ENCODE assay signal across 1 cellular context in genomic region chr14:50531595-50532501, GRCh38.
TF ChIP-seq lines count a peak whose summit lies in the region.

No MANE protein-coding gene starts in this region.

TF ChIP-seq in K562, 482 proteins besides CTCF, POLR2A, EP300 and RAD21 (continued from another document and continues in another):
- TF ChIP-seq MLLT1 (IDR thresholded peaks at IDR 0.05): no peak
- TF ChIP-seq NONO (IDR thresholded peaks at IDR 0.05; ENCODE audit: low read depth in 2 of 2, low read length in 1 of 2): peak in 1 of 2 experiments; percentile 51; a peak in 1 of 4 replicates
- TF ChIP-seq RNF219 (CRISPR knock-in tag; IDR thresholded peaks at IDR 0.05): no peak
- TF ChIP-seq XRCC4 (IDR thresholded peaks at IDR 0.05; ENCODE audit: extremely low read depth, insufficient read depth, insufficient read length): no peak
- peak; percentile 50 for TF ChIP-seq CHD1 (IDR thresholded peaks at IDR 0.05; ENCODE audit: low read length)
- no peak for TF ChIP-seq NCOR1 (IDR thresholded peaks at IDR 0.05)
- TF ChIP-seq HMG20B (CRISPR knock-in tag; IDR thresholded peaks at IDR 0.05): no peak
- TF ChIP-seq THRB (CRISPR knock-in tag; conservative IDR thresholded peaks at IDR 0.05): no peak
- no peak for TF ChIP-seq ZNF436 (CRISPR knock-in tag; IDR thresholded peaks at IDR 0.05)
- TF ChIP-seq ARID2 (IDR thresholded peaks at IDR 0.05): no peak
- TF ChIP-seq SAP30 (IDR thresholded peaks at IDR 0.05; ENCODE audit: borderline replicate concordance, insufficient read depth, low read depth, low read length, poor library complexity, severe bottlenecking): no peak
- no peak for TF ChIP-seq SAFB2 (IDR thresholded peaks at IDR 0.05; ENCODE audit: borderline replicate concordance, low read depth, low read length, severe bottlenecking)
- TF ChIP-seq MYBL2 (IDR thresholded peaks at IDR 0.05; ENCODE audit: low read depth): no peak
- no peak for TF ChIP-seq MYBL2 (CRISPR knock-in tag; IDR thresholded peaks at IDR 0.05; ENCODE audit: borderline replicate concordance)
- TF ChIP-seq GABPA (tag; conservative IDR thresholded peaks at IDR 0.05; ENCODE audit: low read depth): 0 out of 2 replicates have a peak, but pooled peaks have one; percentile 29
- TF ChIP-seq FOXM1 (IDR thresholded peaks at IDR 0.05; ENCODE audit: low read depth): no peak
- TF ChIP-seq FOXM1 (CRISPR knock-in tag; IDR thresholded peaks at IDR 0.05; ENCODE audit: low read depth): no peak
- TF ChIP-seq ZFP91 (CRISPR knock-in tag; IDR thresholded peaks at IDR 0.05): no peak
- TF ChIP-seq ZNF3 (CRISPR knock-in tag; IDR thresholded peaks at IDR 0.05): no peak
- TF ChIP-seq STAT5A (IDR thresholded peaks at IDR 0.05; ENCODE audit: borderline replicate concordance, low read length): no peak
- no peak for TF ChIP-seq BRD9 (IDR thresholded peaks at IDR 0.05; ENCODE audit: low read depth, partially characterized antibody)
- TF ChIP-seq NFRKB (IDR thresholded peaks at IDR 0.05; ENCODE audit: low read depth): 0 out of 2 replicates have a peak, but pooled peaks have one; percentile 44
- TF ChIP-seq ZNF79 (CRISPR knock-in tag; IDR thresholded peaks at IDR 0.05; ENCODE audit: low read depth): no peak
- no peak for TF ChIP-seq PHB (CRISPR knock-in tag; IDR thresholded peaks at IDR 0.05)
- TF ChIP-seq ZNF197 (CRISPR knock-in tag; IDR thresholded peaks at IDR 0.05; ENCODE audit: low read depth): no peak
- no peak for TF ChIP-seq SREBF2 (CRISPR knock-in tag; IDR thresholded peaks at IDR 0.05)
- TF ChIP-seq E2F6 (IDR thresholded peaks at IDR 0.05; ENCODE audit: borderline replicate concordance in 1 of 2, extremely low read depth in 1 of 2, insufficient read depth in 1 of 2, insufficient read length in 1 of 2, low read depth in 1 of 2, low read length in 1 of 2, poor library complexity in 1 of 2, severe bottlenecking in 1 of 2): peak in 1 of 2 experiments; percentile 59
- TF ChIP-seq MYNN (IDR thresholded peaks at IDR 0.05): no peak
- TF ChIP-seq MYNN (CRISPR knock-in tag; IDR thresholded peaks at IDR 0.05): no peak
- TF ChIP-seq ZBTB49 (CRISPR knock-in tag; IDR thresholded peaks at IDR 0.05; ENCODE audit: borderline replicate concordance): no peak
- TF ChIP-seq PHF8 (IDR thresholded peaks at IDR 0.05; ENCODE audit: borderline replicate concordance, low read length): peak; percentile 71; the same call in 1 of the 2 replicates
- no peak for TF ChIP-seq POLR3A (IDR thresholded peaks at IDR 0.05; ENCODE audit: borderline replicate concordance, extremely low read depth, insufficient read depth, insufficient read length)
- no peak for TF ChIP-seq NCOA4 (IDR thresholded peaks at IDR 0.05; ENCODE audit: partially characterized antibody)
- no peak for TF ChIP-seq PBX2 (CRISPR knock-in tag; IDR thresholded peaks at IDR 0.05; ENCODE audit: low read depth)
- no peak for TF ChIP-seq PBX2 (tag; conservative IDR thresholded peaks at IDR 0.05; ENCODE audit: low read depth)
- peak; percentile 18 for TF ChIP-seq U2AF1 (optimal IDR thresholded peaks at IDR 0.05; ENCODE audit: low read depth, low read length)
- TF ChIP-seq SIN3A (IDR thresholded peaks at IDR 0.05; ENCODE audit: borderline replicate concordance in 2 of 2, control insufficient read depth in 1 of 2, low read depth in 2 of 2, low read length in 2 of 2): 0 out of 4 replicates have a peak, but pooled peaks of 1 of the 2 experiments have one; percentile 15
- no peak for TF ChIP-seq EWSR1 (IDR thresholded peaks at IDR 0.05; ENCODE audit: borderline replicate concordance, low read depth, partially characterized antibody)
- TF ChIP-seq ZNF740 (CRISPR knock-in tag; IDR thresholded peaks at IDR 0.05): no peak
- no peak for TF ChIP-seq ZNF740 (tag; IDR thresholded peaks at IDR 0.05)
- TF ChIP-seq KLF1 (tag; IDR thresholded peaks at IDR 0.05): no peak
- no peak for TF ChIP-seq ZNF699 (CRISPR knock-in tag; IDR thresholded peaks at IDR 0.05; ENCODE audit: insufficient replicate concordance)
- TF ChIP-seq MAZ (CRISPR knock-in tag; conservative IDR thresholded peaks at IDR 0.05 in 1 of 2, IDR thresholded peaks at IDR 0.05 in 1 of 2): peak in 1 of 2 experiments; percentile 2; a peak in 1 of 4 replicates
- TF ChIP-seq NCOA6 (IDR thresholded peaks at IDR 0.05): 0 out of 2 replicates have a peak, but pooled peaks have one; percentile 47
- TF ChIP-seq HDAC3 (IDR thresholded peaks at IDR 0.05; ENCODE audit: borderline replicate concordance, partially characterized antibody): no peak
- TF ChIP-seq CREB5 (CRISPR knock-in tag; IDR thresholded peaks at IDR 0.05): no peak
- TF ChIP-seq ZNF12 (CRISPR knock-in tag; IDR thresholded peaks at IDR 0.05): peak; percentile 57; the same call in 1 of the 2 replicates
- TF ChIP-seq EGR1 (conservative IDR thresholded peaks at IDR 0.05): no peak
- TF ChIP-seq ZNF57 (CRISPR knock-in tag; IDR thresholded peaks at IDR 0.05): no peak
- no peak; the same call in 1 of the 2 replicates for TF ChIP-seq SIN3B (IDR thresholded peaks at IDR 0.05; ENCODE audit: low read depth)
- 0 out of 2 replicates have a peak, but pooled peaks have one; percentile 50 for TF ChIP-seq CBFB (CRISPR knock-in tag; IDR thresholded peaks at IDR 0.05)
